Comparison of ENCODE assay signal across 35 cellular contexts in genomic region chr10:99569971-99570370, GRCh38. TPM values are rescaled to one million over a fixed set of nuclear protein-coding genes. Genes with fewer than 3 reads are reported as not detected.
"Had no signal": no experiment of that assay in that cellular context is flagged by ENCODE, and none has a peak within 500 bp of the region (broad histone marks: within the 10 kb centered on the region; RNA-seq: fewer than 3 reads in every experiment).

No MANE protein-coding gene starts in this region.

- H3K79me2 ChIP-seq: parathyroid adenoma had no signal

- H3K27ac ChIP-seq: coronary artery, esophagus muscularis mucosa, foreskin keratinocyte, gastroesophageal sphincter, heart right ventricle, left ventricle myocardium inferior, lower lobe of right lung, neural progenitor cell, parathyroid adenoma, right lobe of liver, testis, tibial nerve, upper lobe of left lung had no signal

- H3K9ac ChIP-seq: neural progenitor cell, parathyroid adenoma had no signal

- H3K9me3 Mint-ChIP-seq: mesothelial cell of epicardium, nephron, neural progenitor cell had no signal

- DNase-seq: dermis blood vessel endothelial cell; effector memory CD4-positive, alpha-beta T cell; foreskin keratinocyte; glutamatergic neuron; heart right ventricle; hippocampal formation; left colon; left ventricle myocardium inferior; lower lobe of right lung; mucosa of descending colon; naive thymus-derived CD4-positive, alpha-beta T cell; right lobe of liver; stimulated activated CD4-positive, alpha-beta T cell treated with anti-CD3 and anti-CD28 coated beads, Interleukin-12 subunit alpha, Interleukin-12 subunit beta, amount 100 ng/mL, for 4 hours; stimulated activated CD4-positive, alpha-beta T cell treated with anti-CD3 and anti-CD28 coated beads, Interleukin-1b, Interleukin-23, amount 100 ng/mL, for 48 hours; stimulated activated CD4-positive, alpha-beta T cell treated with anti-CD3 and anti-CD28 coated beads, Interleukin-4, amount 100 ng/mL, for 1 hour; stimulated activated CD8-positive, alpha-beta memory T cell treated with anti-CD3 and anti-CD28 coated beads, Interleukin-4, amount 100 ng/mL, for 48 hours; stimulated activated naive CD8-positive, alpha-beta T cell treated with anti-CD3 and anti-CD28 coated beads, Interleukin-15, Interleukin-2, amounts not matched to agents 100 U/mL and 50 U/mL, for 24 hours; substantia nigra; testis; upper lobe of left lung had no signal

- H3K27me3 ChIP-seq: neural progenitor cell, right lobe of liver, testis, upper lobe of left lung had no signal

- H3K4me1 Mint-ChIP-seq: naive thymus-derived CD4-positive, alpha-beta T cell; nephron; neural progenitor cell had no signal

- H3K36me3 Mint-ChIP-seq: mesothelial cell of epicardium; naive thymus-derived CD4-positive, alpha-beta T cell; neural progenitor cell had no signal

- H3K36me3 ChIP-seq: esophagus muscularis mucosa, gastroesophageal sphincter, heart right ventricle, left ventricle myocardium inferior, lower lobe of right lung, neural progenitor cell, right lobe of liver, tibial nerve, upper lobe of left lung had no signal

- H3K27ac Mint-ChIP-seq: mesothelial cell of epicardium; naive thymus-derived CD4-positive, alpha-beta T cell; nephron; neural progenitor cell; progenitor cell of endocrine pancreas had no signal

- H2AFZ ChIP-seq: parathyroid adenoma had no signal

- H3K4me3 Mint-ChIP-seq: mesothelial cell of epicardium; naive thymus-derived CD4-positive, alpha-beta T cell; nephron; neural progenitor cell had no signal

- ATAC-seq: foreskin keratinocyte; gastroesophageal sphincter; heart right ventricle; left colon; lower lobe of right lung; mucosa of descending colon; naive thymus-derived CD4-positive, alpha-beta T cell; right lobe of liver; stimulated activated naive CD8-positive, alpha-beta T cell treated with anti-CD3 and anti-CD28 coated beads, Interleukin-15, Interleukin-2, amounts not matched to agents 100 U/mL and 50 U/mL, for 24 hours had no signal

- H3K4me1 ChIP-seq: esophagus muscularis mucosa, foreskin keratinocyte, gastroesophageal sphincter, heart right ventricle, left ventricle myocardium inferior, lower lobe of right lung, neural progenitor cell, parathyroid adenoma, right lobe of liver, testis, tibial nerve, upper lobe of left lung had no signal

- H3K4me3 ChIP-seq: coronary artery, esophagus muscularis mucosa, gastroesophageal sphincter, heart right ventricle, left ventricle myocardium inferior, lower lobe of right lung, mucosa of descending colon, neural progenitor cell, right lobe of liver, smooth muscle cell, testis, tibial nerve, upper lobe of left lung had no signal

- H3K9me3 ChIP-seq: esophagus muscularis mucosa, gastroesophageal sphincter, heart right ventricle, left ventricle myocardium inferior, lower lobe of right lung, mucosa of descending colon, right lobe of liver, testis, tibial nerve, upper lobe of left lung had no signal

- H3K4me2 ChIP-seq: neural progenitor cell, smooth muscle cell had no signal

- H3K27me3 Mint-ChIP-seq: progenitor cell of endocrine pancreas had no signal

RNA-seq across cellular contexts. Expression of gene NKX2-3, which starts 37.2 kb away (rescaled TPM):
- total RNA-seq: dermis blood vessel endothelial cell; endothelial cell of umbilical vein; epithelial cell of proximal tubule; fibroblast of lung; foreskin keratinocyte; heart right ventricle; kidney epithelial cell; left ventricle myocardium inferior; lower lobe of right lung; mesothelial cell of epicardium; naive thymus-derived CD4-positive, alpha-beta T cell; osteoblast; progenitor cell of endocrine pancreas; smooth muscle cell; tibial nerve had no signal
- polyA plus RNA-seq: endothelial cell of umbilical vein; fibroblast of lung; foreskin keratinocyte; heart right ventricle; naive thymus-derived CD4-positive, alpha-beta T cell; smooth muscle cell had no signal
